7 cellular contexts compared by ENCODE assay signal in the genomic region with DNA sequence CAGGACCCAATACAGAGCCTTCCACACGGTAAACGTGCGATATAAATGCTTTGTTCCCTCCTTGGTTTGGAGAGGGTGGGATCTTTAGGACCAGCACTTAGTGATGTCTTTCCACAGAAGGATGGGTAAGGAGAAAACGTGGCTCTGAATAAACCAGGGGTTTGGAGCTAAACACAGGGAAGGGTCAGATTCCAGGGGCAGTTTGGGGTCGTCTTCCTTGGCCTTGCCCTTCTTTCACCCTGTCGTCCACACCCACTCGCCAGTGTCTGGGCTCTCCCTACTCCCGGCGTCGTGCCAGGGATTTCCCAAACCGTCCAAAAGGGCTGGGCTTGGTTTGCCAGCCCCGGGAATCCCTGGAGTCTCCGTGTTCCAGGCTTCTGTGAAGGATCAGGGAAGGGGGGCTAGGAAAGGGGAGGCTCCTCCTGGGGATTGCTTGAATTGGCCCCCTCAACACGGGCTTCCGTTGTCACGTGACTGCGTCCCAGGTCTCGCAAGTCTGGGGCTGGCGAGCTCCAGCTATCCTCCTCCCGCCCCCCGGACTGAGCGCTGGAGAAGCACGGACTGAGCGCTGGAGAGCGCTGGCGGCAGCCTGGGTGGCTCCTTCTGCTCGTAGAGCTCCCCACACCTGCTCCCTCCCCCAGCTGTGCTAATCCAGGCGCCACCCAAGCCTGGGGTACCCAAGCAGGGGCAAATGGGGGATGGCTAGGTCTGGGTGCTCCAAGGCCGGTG. TPM values are rescaled to one million over a fixed set of nuclear protein-coding genes. Genes with fewer than 3 reads are reported as not detected.
DNase-seq lines count a peak whose midpoint lies in the region; ATAC-seq and TF ChIP-seq lines count a peak whose summit lies in the region.

No MANE protein-coding gene starts in this region.

- H3K4me1 Mint-ChIP-seq in activated CD4-positive, alpha-beta T cell treated with anti-CD3 and anti-CD28 coated beads, Interleukin-2, amount 10 ng/mL, durations not matched to agents 7 days and 5 days = peaks cover 82% of the 10 kb centered on the region

- 2 to 4% methylated on average over 27 to 29 of the region's 29 CpGs for WGBS in aorta, 2 donors

- no peaks in the 10 kb centered on the region for H3K36me3 Mint-ChIP-seq in activated CD4-positive, alpha-beta T cell treated with anti-CD3 and anti-CD28 coated beads, Interleukin-2, amount 10 ng/mL, durations not matched to agents 7 days and 5 days (ENCODE audit: low read depth)

- H3K9me3 Mint-ChIP-seq in activated CD4-positive, alpha-beta T cell treated with anti-CD3 and anti-CD28 coated beads, Interleukin-2, amount 10 ng/mL, durations not matched to agents 7 days and 5 days = no peaks in the 10 kb centered on the region

- peak overlapping the region; percentile 66 for H3K4me3 Mint-ChIP-seq in activated CD4-positive, alpha-beta T cell treated with anti-CD3 and anti-CD28 coated beads, Interleukin-2, amount 10 ng/mL, durations not matched to agents 7 days and 5 days

- peaks cover 46 to 55% of the 10 kb centered on the region in 2 donors for H3K4me1 ChIP-seq in muscle layer of duodenum (ENCODE audit: control insufficient read depth in 1 of 2, insufficient read depth in 2 of 2, low read length in 2 of 2)
- peaks cover 5% of the 10 kb centered on the region in 2 donors for H3K4me1 ChIP-seq in aorta (ENCODE audit: control insufficient read depth in 1 of 2, insufficient read depth in 2 of 2, low read length in 2 of 2)

- TF ChIP-seq CTCF in fibroblast of pulmonary artery (IDR thresholded peaks at IDR 0.05; ENCODE audit: low read length, missing control alignments) = no peak

- peak; percentile 12 for ATAC-seq in GM21723 (IDR thresholded peaks at IDR 0.05; ENCODE audit: unreplicated experiment)
- peak; percentile 59 for ATAC-seq in aorta (ENCODE audit: low FRiP score)

- no peaks in the 10 kb centered on the region for H3K9me3 ChIP-seq in muscle layer of duodenum (ENCODE audit: control insufficient read depth in 1 of 2, low read length in 2 of 2)
- H3K9me3 ChIP-seq in aorta (ENCODE audit: control insufficient read depth, low read length) = no peaks in the 10 kb centered on the region

- POLR2A ChIA-PET in activated CD4-positive, alpha-beta T cell treated with anti-CD3 and anti-CD28 coated beads, Interleukin-2, amount 10 ng/mL, durations not matched to agents 7 days and 5 days (lab: Charles Lee) = no interaction called here

- no peaks in the 10 kb centered on the region for H3K36me3 ChIP-seq in muscle layer of duodenum (ENCODE audit: control insufficient read depth in 1 of 2, insufficient read depth in 2 of 2, low read length in 2 of 2)
- H3K36me3 ChIP-seq in aorta (ENCODE audit: control insufficient read depth in 1 of 2, insufficient read depth in 2 of 2, low read length in 1 of 2) = no peaks in the 10 kb centered on the region

- peak overlapping the region; percentile 56 for H3K4me3 ChIP-seq in fibroblast of pulmonary artery (replicated peaks; ENCODE audit: low read depth, low read length)
- H3K4me3 ChIP-seq in muscle layer of duodenum (ENCODE audit: low read depth in 1 of 2, low read length in 2 of 2) = peak overlapping the region; percentile 28 to 46
- H3K4me3 ChIP-seq in aorta (ENCODE audit: low read length in 2 of 2) = peak overlapping the region in 1 of 2 donors; percentile 39

- H3K27me3 Mint-ChIP-seq in activated CD4-positive, alpha-beta T cell treated with anti-CD3 and anti-CD28 coated beads, Interleukin-2, amount 10 ng/mL, durations not matched to agents 7 days and 5 days = no peaks in the 10 kb centered on the region

- CTCF ChIA-PET in activated CD4-positive, alpha-beta T cell treated with anti-CD3 and anti-CD28 coated beads, Interleukin-2, amount 10 ng/mL, durations not matched to agents 7 days and 5 days (lab: Charles Lee) = interaction anchor here (0.6 to 2.5 kb wide), 9 partner anchors 9 to 844 kb away, joined by 3 to 7 read pairs (median 4); no protein-coding TSS in a partner anchor

- peak overlapping the region; percentile 95 for H3K27ac ChIP-seq in muscle layer of duodenum (ENCODE audit: low read length)
- peak overlapping the region; percentile 92 to 100 for H3K27ac ChIP-seq in aorta (ENCODE audit: low read depth in 1 of 2, low read length in 2 of 2)

- peak; percentile 84 for DNase-seq in ELF-1 (ENCODE audit: low read depth, low spot score)
- DNase-seq in NCI-H1092 treated with DMSO at 0.1 percent for 48 hours (lab: John Stamatoyannopoulos, UW) = peak; percentile 67
- DNase-seq in activated CD4-positive, alpha-beta T cell treated with anti-CD3 and anti-CD28 coated beads, Interleukin-2, amount 10 ng/mL, durations not matched to agents 7 days and 5 days = no peak
- DNase-seq in fibroblast of pulmonary artery (ENCODE audit: low read depth) = peak; percentile 95
- DNase-seq in aorta = peak; percentile 86 to 92

- no peaks in the 10 kb centered on the region for H3K27me3 ChIP-seq in muscle layer of duodenum (ENCODE audit: low read depth, low read length)
- no peaks in the 10 kb centered on the region for H3K27me3 ChIP-seq in aorta (ENCODE audit: control insufficient read depth in 1 of 2, insufficient read depth in 2 of 2, low read length in 1 of 2)

- intact Hi-C loops in aorta (cut with DNase I) = loop anchor here in 1 of 2 donors (5.0 kb wide), 1 partner anchor 125 kb away; no protein-coding TSS in a partner anchor

- peak overlapping the region; percentile 99 for H3K27ac Mint-ChIP-seq in activated CD4-positive, alpha-beta T cell treated with anti-CD3 and anti-CD28 coated beads, Interleukin-2, amount 10 ng/mL, durations not matched to agents 7 days and 5 days

RNA-seq across cellular contexts. Expression of gene ARMC12, which starts 9.5 kb away (rescaled TPM):
- total RNA-seq in activated CD4-positive, alpha-beta T cell treated with anti-CD3 and anti-CD28 coated beads, Interleukin-2, amount 10 ng/mL, durations not matched to agents 7 days and 5 days = 1 to 10 TPM; 1.2 to 1.6 TPM
- total RNA-seq in aorta = 1 to 10 TPM in 1 of 2 donors, under 1 TPM in 1; 0.52 to 1.4 TPM
- 1 to 10 TPM in 1 of 2 donors, under 1 TPM in 1; 0.25 to 6.4 TPM for polyA plus RNA-seq in aorta

RNA-seq across cellular contexts. Expression of gene FKBP5, which starts 38.7 kb away (rescaled TPM):
- 100 to 1,000 TPM in 1 of 2 experiments, 10 to 100 TPM in 1; 94.2 to 100 TPM for total RNA-seq in activated CD4-positive, alpha-beta T cell treated with anti-CD3 and anti-CD28 coated beads, Interleukin-2, amount 10 ng/mL, durations not matched to agents 7 days and 5 days
- 10 to 100 TPM; 25.1 to 96.1 TPM for total RNA-seq in aorta
- polyA plus RNA-seq in aorta = 100 to 1,000 TPM in 1 of 2 donors, 10 to 100 TPM in 1; 79.2 to 102 TPM

RNA-seq across cellular contexts. Expression of gene CLPSL2, which starts 49.0 kb away (rescaled TPM):
- total RNA-seq in activated CD4-positive, alpha-beta T cell treated with anti-CD3 and anti-CD28 coated beads, Interleukin-2, amount 10 ng/mL, durations not matched to agents 7 days and 5 days = not detected
- total RNA-seq in aorta = not detected
- not detected for polyA plus RNA-seq in aorta

RNA-seq across cellular contexts. Expression of gene CLPSL1, which starts 53.4 kb away (rescaled TPM):
- total RNA-seq in activated CD4-positive, alpha-beta T cell treated with anti-CD3 and anti-CD28 coated beads, Interleukin-2, amount 10 ng/mL, durations not matched to agents 7 days and 5 days = not detected
- total RNA-seq in aorta = not detected
- polyA plus RNA-seq in aorta = not detected
